ENCODE assay signal across 20 cellular contexts in genomic region chr18:424071-424868, GRCh38.
DNase-seq lines count a peak whose midpoint lies in the region; FAIRE-seq and TF ChIP-seq lines count a peak whose summit lies in the region.
"Had no signal": no experiment of that assay in that cellular context is flagged by ENCODE, and none has a peak within 500 bp of the region (broad histone marks: within the 10 kb centered on the region; RNA-seq: fewer than 3 reads in every experiment).

No MANE protein-coding gene starts in this region.

- TF ChIP-seq CTCF in chondrocyte (IDR thresholded peaks at IDR 0.05) = no peak
- no peak for TF ChIP-seq CTCF in type B pancreatic cell (conservative IDR thresholded peaks at IDR 0.05)

- no peaks in the 10 kb centered on the region for H3K79me2 ChIP-seq in GM23248 (ENCODE audit: insufficient read depth)

- H3K9ac ChIP-seq in GM23248 (no peak overlapping the region), mesenchymal stem cell (ENCODE audit: low read length) (peak overlapping the region; percentile 28)
- H3K9ac ChIP-seq: BLaER1 had no signal

- H3K14ac ChIP-seq in mesenchymal stem cell (ENCODE audit: low read length in 2 of 2) = peak overlapping the region in 1 of 2 experiments; percentile 88

- peaks cover 60% of the 10 kb centered on the region for H3K4me1 Mint-ChIP-seq in chondrocyte (ENCODE audit: low read depth)
- peaks cover 58% of the 10 kb centered on the region for H3K4me1 Mint-ChIP-seq in type B pancreatic cell (ENCODE audit: unreplicated experiment)
- H3K4me1 Mint-ChIP-seq in activated T-helper 2 cell treated with anti-CD3 and anti-CD28 coated beads, Interferon-gamma antibody, Interleukin-2, Interleukin-4, amounts not matched to agents 10 μg/mL and 5 μg/mL and 100 μg/mL, durations not matched to agents 14 hours and 24 hours and 36 hours (ENCODE audit: low read depth) = no peaks in the 10 kb centered on the region
- H3K4me1 Mint-ChIP-seq: central memory CD8-positive, alpha-beta T cell had no signal

- no peaks in the 10 kb centered on the region for H3K9me3 ChIP-seq in GM23248 (ENCODE audit: low read depth)
- no peaks in the 10 kb centered on the region for H3K9me3 ChIP-seq in mesenchymal stem cell (ENCODE audit: control insufficient read depth, low read length)
- H3K9me3 ChIP-seq: BLaER1, testis had no signal

- in situ Hi-C loops in GM23248 (cut with MboI) = no loop called here

- no peak overlapping the region for H4K91ac ChIP-seq in mesenchymal stem cell (ENCODE audit: low read length)

- peak overlapping the region; percentile 93 for H2AK5ac ChIP-seq in mesenchymal stem cell (ENCODE audit: low read length, severe bottlenecking)

- no peak overlapping the region for H2BK5ac ChIP-seq in mesenchymal stem cell (ENCODE audit: low read depth, low read length, poor library complexity, severe bottlenecking)

- H3K36me3 ChIP-seq in GM23248 (ENCODE audit: low read depth) (no peaks in the 10 kb centered on the region), mesenchymal stem cell (ENCODE audit: control insufficient read depth in 1 of 2, insufficient read depth in 2 of 2, low read depth in 1 of 2, low read length in 2 of 2) (no peaks in the 10 kb centered on the region)
- H3K36me3 ChIP-seq: BLaER1 had no signal

- H3K9me3 Mint-ChIP-seq in chondrocyte (ENCODE audit: low read depth) (no peaks in the 10 kb centered on the region), type B pancreatic cell (no peaks in the 10 kb centered on the region)
- no peaks in the 10 kb centered on the region for H3K9me3 Mint-ChIP-seq in activated T-helper 2 cell treated with anti-CD3 and anti-CD28 coated beads, Interferon-gamma antibody, Interleukin-2, Interleukin-4, amounts not matched to agents 10 μg/mL and 5 μg/mL and 100 μg/mL, durations not matched to agents 14 hours and 24 hours and 36 hours
- H3K9me3 Mint-ChIP-seq: central memory CD8-positive, alpha-beta T cell; neural crest cell had no signal

- no peaks in the 10 kb centered on the region for H3K79me1 ChIP-seq in mesenchymal stem cell (replicated peaks; ENCODE audit: low read length, poor library complexity, severe bottlenecking)

- H2BK15ac ChIP-seq in mesenchymal stem cell (ENCODE audit: low read depth, poor library complexity, severe bottlenecking) = no peak overlapping the region

- H3K27ac Mint-ChIP-seq in chondrocyte (ENCODE audit: unreplicated experiment) (peak overlapping the region; percentile 36), type B pancreatic cell (peak overlapping the region; percentile 68)
- no peak overlapping the region for H3K27ac Mint-ChIP-seq in activated T-helper 2 cell treated with anti-CD3 and anti-CD28 coated beads, Interferon-gamma antibody, Interleukin-2, Interleukin-4, amounts not matched to agents 10 μg/mL and 5 μg/mL and 100 μg/mL, durations not matched to agents 14 hours and 24 hours and 36 hours

- H3K27me3 Mint-ChIP-seq in chondrocyte (ENCODE audit: low read depth) (no peaks in the 10 kb centered on the region), type B pancreatic cell (no peaks in the 10 kb centered on the region)
- peaks cover 4% of the 10 kb centered on the region for H3K27me3 Mint-ChIP-seq in activated T-helper 2 cell treated with anti-CD3 and anti-CD28 coated beads, Interferon-gamma antibody, Interleukin-2, Interleukin-4, amounts not matched to agents 10 μg/mL and 5 μg/mL and 100 μg/mL, durations not matched to agents 14 hours and 24 hours and 36 hours (ENCODE audit: low read depth)

- H3K4me1 ChIP-seq in GM23248 (ENCODE audit: insufficient read depth) (peaks cover 60% of the 10 kb centered on the region), mesenchymal stem cell (ENCODE audit: control insufficient read depth, insufficient read depth, low read depth, low read length) (peaks cover 13% of the 10 kb centered on the region)
- H3K4me1 ChIP-seq: testis had no signal

- intact Hi-C loops in activated T-helper 2 cell treated with anti-CD3 and anti-CD28 coated beads, Interferon-gamma antibody, Interleukin-2, Interleukin-4, amounts not matched to agents 10 μg/mL and 5 μg/mL and 100 μg/mL, durations not matched to agents 14 hours and 24 hours and 36 hours (cut with micrococcal nuclease) = no loop called here

- H3K23ac ChIP-seq in mesenchymal stem cell (ENCODE audit: low read length in 2 of 2) = no peak overlapping the region

- no peaks in the 10 kb centered on the region for H3K27me3 ChIP-seq in GM23248 (replicated peaks; ENCODE audit: insufficient read depth)
- H3K27me3 ChIP-seq in mesenchymal stem cell (ENCODE audit: control insufficient read depth in 1 of 2, insufficient read depth in 1 of 2, low read length in 2 of 2) = no peaks in the 10 kb centered on the region
- H3K27me3 ChIP-seq: BLaER1, testis had no signal

- no peaks in the 10 kb centered on the region for H4K20me1 ChIP-seq in GM23248 (ENCODE audit: insufficient read depth)
- H4K20me1 ChIP-seq: BLaER1 had no signal

- H3K4me3 ChIP-seq in GM23248 = no peak overlapping the region
- H3K4me3 ChIP-seq in mesenchymal stem cell (ENCODE audit: insufficient read depth in 1 of 2, low read depth in 1 of 2, low read length in 2 of 2) = peak overlapping the region in 1 of 2 experiments; percentile 21
- H3K4me3 ChIP-seq: BLaER1, testis had no signal

- no peak for TF ChIP-seq POLR2A in GM12892 (IDR thresholded peaks at IDR 0.05; ENCODE audit: low read depth, low read length)

- 62 to 63% methylated on average over 8 of the region's 8 CpGs for WGBS in GM23248 (ENCODE audit: low coverage in 1 of 2, low lambda C conversion rate in 2 of 2, missing lambda C conversion rate in 2 of 2), 2 experiments
- WGBS in mesenchymal stem cell = 88% methylated on average over 6 of the region's 8 CpGs

- H2BK120ac ChIP-seq in mesenchymal stem cell (ENCODE audit: low read depth, low read length) = no peak overlapping the region

- no peak overlapping the region for H3K4me3 Mint-ChIP-seq in chondrocyte (ENCODE audit: unreplicated experiment)
- peak overlapping the region; percentile 35 for H3K4me3 Mint-ChIP-seq in type B pancreatic cell
- H3K4me3 Mint-ChIP-seq in activated T-helper 2 cell treated with anti-CD3 and anti-CD28 coated beads, Interferon-gamma antibody, Interleukin-2, Interleukin-4, amounts not matched to agents 10 μg/mL and 5 μg/mL and 100 μg/mL, durations not matched to agents 14 hours and 24 hours and 36 hours (ENCODE audit: low read depth) = no peak overlapping the region
- H3K4me3 Mint-ChIP-seq: central memory CD8-positive, alpha-beta T cell; neural crest cell had no signal

- peak overlapping the region in 1 of 2 experiments; percentile 57 for H3K18ac ChIP-seq in mesenchymal stem cell (ENCODE audit: low read depth in 1 of 2, low read length in 2 of 2)

- H2AFZ ChIP-seq in GM23248 (no peak overlapping the region; the same call in 1 of the 2 replicates), mesenchymal stem cell (ENCODE audit: low read depth, low read length) (no peak overlapping the region)

- H3K4ac ChIP-seq in mesenchymal stem cell (ENCODE audit: low read depth in 1 of 2, low read length in 2 of 2) = no peak overlapping the region

- H3K36me3 Mint-ChIP-seq in chondrocyte (ENCODE audit: low read depth) = no peaks in the 10 kb centered on the region
- no peaks in the 10 kb centered on the region for H3K36me3 Mint-ChIP-seq in type B pancreatic cell
- no peaks in the 10 kb centered on the region for H3K36me3 Mint-ChIP-seq in activated T-helper 2 cell treated with anti-CD3 and anti-CD28 coated beads, Interferon-gamma antibody, Interleukin-2, Interleukin-4, amounts not matched to agents 10 μg/mL and 5 μg/mL and 100 μg/mL, durations not matched to agents 14 hours and 24 hours and 36 hours (ENCODE audit: low read depth)

- peaks cover 66% of the 10 kb centered on the region for H3F3A ChIP-seq in GM23248 (ENCODE audit: insufficient read depth)

- FAIRE-seq in GM12892 (lab: Jason Lieb, UNC) (no peak), HTR-8/SVneo (lab: Jason Lieb, UNC) (no peak)
- FAIRE-seq: D721Med, kidney had no signal

- no peaks in the 10 kb centered on the region for H3K9me2 ChIP-seq in GM23248 (ENCODE audit: insufficient read depth)

- no peak overlapping the region for H4K8ac ChIP-seq in mesenchymal stem cell (ENCODE audit: low read length)

- H3K27ac ChIP-seq in GM23248 (peak overlapping the region; percentile 50), mesenchymal stem cell (ENCODE audit: low read length, poor library complexity, severe bottlenecking) (no peak overlapping the region)
- H3K27ac ChIP-seq: BLaER1, testis had no signal

- H3K4me2 ChIP-seq in GM23248 (ENCODE audit: unreplicated experiment) = peak overlapping the region; percentile 24
- no peak overlapping the region for H3K4me2 ChIP-seq in mesenchymal stem cell (ENCODE audit: low read length, poor library complexity, severe bottlenecking)
- H3K4me2 ChIP-seq: BLaER1 had no signal

- H2BK12ac ChIP-seq in mesenchymal stem cell (ENCODE audit: low read length in 2 of 2) = peak overlapping the region in 1 of 2 experiments; percentile 31

- DNase-seq in GM23248 = peak; percentile 58
- DNase-seq in chondrocyte (ENCODE audit: low spot score) = no peak
- DNase-seq in mesenchymal stem cell = no peak
- DNase-seq in type B pancreatic cell (ENCODE audit: extremely low spot score, unreplicated experiment) = no peak
- DNase-seq in SK-N-DZ (ENCODE audit: low spot score) = no peak
- no peak for DNase-seq in GM12892 (ENCODE audit: insufficient read length)
- no peak for DNase-seq in activated T-helper 2 cell treated with anti-CD3 and anti-CD28 coated beads, Interferon-gamma antibody, Interleukin-2, Interleukin-4, amounts not matched to agents 10 μg/mL and 5 μg/mL and 100 μg/mL, durations not matched to agents 14 hours and 24 hours and 36 hours (ENCODE audit: low spot score)
- DNase-seq in HTR-8/SVneo (ENCODE audit: insufficient read length, low spot score) = no peak
- DNase-seq: activated CD4-positive, alpha-beta T cell treated with anti-CD3 and anti-CD28 coated beads for 4 hours; activated effector memory CD4-positive, alpha-beta T cell treated with anti-CD3 and anti-CD28 coated beads, Interleukin-2, amount 50 U/mL, for 16 hours; effector memory CD4-positive, alpha-beta T cell; hypothalamus; kidney; NCI-H510A treated with DMSO at 0.1 percent for 48 hours; SW 1271; testis had no signal
